ENCODE assay signal across 2 cellular contexts in the genomic region with DNA sequence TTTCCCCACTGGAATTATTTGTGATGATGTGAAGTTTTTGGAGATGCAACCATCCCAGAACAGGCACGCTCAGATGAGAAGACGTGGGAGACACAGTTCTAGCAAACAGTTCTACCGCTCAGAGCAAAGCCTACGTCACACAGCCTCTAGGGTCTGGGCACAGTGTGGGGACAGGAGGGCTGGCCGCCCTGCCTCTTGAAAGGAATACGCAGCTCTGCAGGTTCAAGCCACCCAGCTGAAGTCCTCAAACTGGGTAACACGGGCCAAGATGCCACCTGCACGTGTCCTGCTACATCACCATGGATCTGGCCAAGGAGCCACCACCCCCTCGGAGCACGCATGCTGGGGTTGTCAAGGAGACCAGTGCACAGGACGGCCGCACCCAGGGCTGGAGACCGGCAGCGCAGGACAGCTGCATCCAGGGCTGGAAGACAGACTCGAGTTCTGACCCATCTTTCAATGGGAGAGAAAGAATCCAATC.
TF ChIP-seq lines count a peak whose summit lies in the region.

No MANE protein-coding gene starts in this region.

TF ChIP-seq in GM23338, 12 proteins besides CTCF, POLR2A, EP300 and RAD21:
- TF ChIP-seq STAT1 (IDR thresholded peaks at IDR 0.05; ENCODE audit: unreplicated experiment) (no peak), ZNF114 (CRISPR knock-in tag; IDR thresholded peaks at IDR 0.05) (no peak), EZH2 (IDR thresholded peaks at IDR 0.05; ENCODE audit: low read depth, unreplicated experiment) (no peak), CREB1 (CRISPR knock-in tag; IDR thresholded peaks at IDR 0.05; ENCODE audit: low read depth) (no peak)
- TF ChIP-seq, protein P1, sequence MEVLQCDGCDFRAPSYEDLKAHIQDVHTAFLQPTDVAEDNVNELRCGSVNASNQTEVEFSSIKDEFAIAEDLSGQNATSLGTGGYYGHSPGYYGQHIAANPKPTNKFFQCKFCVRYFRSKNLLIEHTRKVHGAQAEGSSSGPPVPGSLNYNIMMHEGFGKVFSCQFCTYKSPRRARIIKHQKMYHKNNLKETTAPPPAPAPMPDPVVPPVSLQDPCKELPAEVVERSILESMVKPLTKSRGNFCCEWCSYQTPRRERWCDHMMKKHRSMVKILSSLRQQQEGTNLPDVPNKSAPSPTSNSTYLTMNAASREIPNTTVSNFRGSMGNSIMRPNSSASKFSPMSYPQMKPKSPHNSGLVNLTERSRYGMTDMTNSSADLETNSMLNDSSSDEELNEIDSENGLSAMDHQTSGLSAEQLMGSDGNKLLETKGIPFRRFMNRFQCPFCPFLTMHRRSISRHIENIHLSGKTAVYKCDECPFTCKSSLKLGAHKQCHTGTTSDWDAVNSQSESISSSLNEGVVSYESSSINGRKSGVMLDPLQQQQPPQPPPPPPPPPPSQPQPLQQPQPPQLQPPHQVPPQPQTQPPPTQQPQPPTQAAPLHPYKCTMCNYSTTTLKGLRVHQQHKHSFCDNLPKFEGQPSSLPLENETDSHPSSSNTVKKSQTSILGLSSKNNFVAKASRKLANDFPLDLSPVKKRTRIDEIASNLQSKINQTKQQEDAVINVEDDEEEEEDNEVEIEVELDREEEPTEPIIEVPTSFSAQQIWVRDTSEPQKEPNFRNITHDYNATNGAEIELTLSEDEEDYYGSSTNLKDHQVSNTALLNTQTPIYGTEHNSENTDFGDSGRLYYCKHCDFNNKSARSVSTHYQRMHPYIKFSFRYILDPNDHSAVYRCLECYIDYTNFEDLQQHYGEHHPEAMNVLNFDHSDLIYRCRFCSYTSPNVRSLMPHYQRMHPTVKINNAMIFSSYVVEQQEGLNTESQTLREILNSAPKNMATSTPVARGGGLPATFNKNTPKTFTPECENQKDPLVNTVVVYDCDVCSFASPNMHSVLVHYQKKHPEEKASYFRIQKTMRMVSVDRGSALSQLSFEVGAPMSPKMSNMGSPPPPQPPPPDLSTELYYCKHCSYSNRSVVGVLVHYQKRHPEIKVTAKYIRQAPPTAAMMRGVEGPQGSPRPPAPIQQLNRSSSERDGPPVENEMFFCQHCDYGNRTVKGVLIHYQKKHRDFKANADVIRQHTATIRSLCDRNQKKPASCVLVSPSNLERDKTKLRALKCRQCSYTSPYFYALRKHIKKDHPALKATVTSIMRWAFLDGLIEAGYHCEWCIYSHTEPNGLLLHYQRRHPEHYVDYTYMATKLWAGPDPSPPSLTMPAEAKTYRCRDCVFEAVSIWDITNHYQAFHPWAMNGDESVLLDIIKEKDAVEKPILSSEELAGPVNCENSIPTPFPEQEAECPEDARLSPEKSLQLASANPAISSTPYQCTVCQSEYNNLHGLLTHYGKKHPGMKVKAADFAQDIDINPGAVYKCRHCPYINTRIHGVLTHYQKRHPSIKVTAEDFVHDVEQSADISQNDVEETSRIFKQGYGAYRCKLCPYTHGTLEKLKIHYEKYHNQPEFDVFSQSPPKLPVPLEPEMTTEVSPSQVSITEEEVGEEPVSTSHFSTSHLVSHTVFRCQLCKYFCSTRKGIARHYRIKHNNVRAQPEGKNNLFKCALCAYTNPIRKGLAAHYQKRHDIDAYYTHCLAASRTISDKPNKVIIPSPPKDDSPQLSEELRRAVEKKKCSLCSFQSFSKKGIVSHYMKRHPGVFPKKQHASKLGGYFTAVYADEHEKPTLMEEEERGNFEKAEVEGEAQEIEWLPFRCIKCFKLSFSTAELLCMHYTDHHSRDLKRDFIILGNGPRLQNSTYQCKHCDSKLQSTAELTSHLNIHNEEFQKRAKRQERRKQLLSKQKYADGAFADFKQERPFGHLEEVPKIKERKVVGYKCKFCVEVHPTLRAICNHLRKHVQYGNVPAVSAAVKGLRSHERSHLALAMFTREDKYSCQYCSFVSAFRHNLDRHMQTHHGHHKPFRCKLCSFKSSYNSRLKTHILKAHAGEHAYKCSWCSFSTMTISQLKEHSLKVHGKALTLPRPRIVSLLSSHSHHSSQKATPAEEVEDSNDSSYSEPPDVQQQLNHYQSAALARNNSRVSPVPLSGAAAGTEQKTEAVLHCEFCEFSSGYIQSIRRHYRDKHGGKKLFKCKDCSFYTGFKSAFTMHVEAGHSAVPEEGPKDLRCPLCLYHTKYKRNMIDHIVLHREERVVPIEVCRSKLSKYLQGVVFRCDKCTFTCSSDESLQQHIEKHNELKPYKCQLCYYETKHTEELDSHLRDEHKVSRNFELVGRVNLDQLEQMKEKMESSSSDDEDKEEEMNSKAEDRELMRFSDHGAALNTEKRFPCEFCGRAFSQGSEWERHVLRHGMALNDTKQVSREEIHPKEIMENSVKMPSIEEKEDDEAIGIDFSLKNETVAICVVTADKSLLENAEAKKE (CRISPR knock-in tag; IDR thresholded peaks at IDR 0.05): no peak
- TF ChIP-seq, protein P2, sequence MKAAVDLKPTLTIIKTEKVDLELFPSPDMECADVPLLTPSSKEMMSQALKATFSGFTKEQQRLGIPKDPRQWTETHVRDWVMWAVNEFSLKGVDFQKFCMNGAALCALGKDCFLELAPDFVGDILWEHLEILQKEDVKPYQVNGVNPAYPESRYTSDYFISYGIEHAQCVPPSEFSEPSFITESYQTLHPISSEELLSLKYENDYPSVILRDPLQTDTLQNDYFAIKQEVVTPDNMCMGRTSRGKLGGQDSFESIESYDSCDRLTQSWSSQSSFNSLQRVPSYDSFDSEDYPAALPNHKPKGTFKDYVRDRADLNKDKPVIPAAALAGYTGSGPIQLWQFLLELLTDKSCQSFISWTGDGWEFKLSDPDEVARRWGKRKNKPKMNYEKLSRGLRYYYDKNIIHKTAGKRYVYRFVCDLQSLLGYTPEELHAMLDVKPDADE (IDR thresholded peaks at IDR 0.05): no peak
- TF ChIP-seq, protein P3, sequence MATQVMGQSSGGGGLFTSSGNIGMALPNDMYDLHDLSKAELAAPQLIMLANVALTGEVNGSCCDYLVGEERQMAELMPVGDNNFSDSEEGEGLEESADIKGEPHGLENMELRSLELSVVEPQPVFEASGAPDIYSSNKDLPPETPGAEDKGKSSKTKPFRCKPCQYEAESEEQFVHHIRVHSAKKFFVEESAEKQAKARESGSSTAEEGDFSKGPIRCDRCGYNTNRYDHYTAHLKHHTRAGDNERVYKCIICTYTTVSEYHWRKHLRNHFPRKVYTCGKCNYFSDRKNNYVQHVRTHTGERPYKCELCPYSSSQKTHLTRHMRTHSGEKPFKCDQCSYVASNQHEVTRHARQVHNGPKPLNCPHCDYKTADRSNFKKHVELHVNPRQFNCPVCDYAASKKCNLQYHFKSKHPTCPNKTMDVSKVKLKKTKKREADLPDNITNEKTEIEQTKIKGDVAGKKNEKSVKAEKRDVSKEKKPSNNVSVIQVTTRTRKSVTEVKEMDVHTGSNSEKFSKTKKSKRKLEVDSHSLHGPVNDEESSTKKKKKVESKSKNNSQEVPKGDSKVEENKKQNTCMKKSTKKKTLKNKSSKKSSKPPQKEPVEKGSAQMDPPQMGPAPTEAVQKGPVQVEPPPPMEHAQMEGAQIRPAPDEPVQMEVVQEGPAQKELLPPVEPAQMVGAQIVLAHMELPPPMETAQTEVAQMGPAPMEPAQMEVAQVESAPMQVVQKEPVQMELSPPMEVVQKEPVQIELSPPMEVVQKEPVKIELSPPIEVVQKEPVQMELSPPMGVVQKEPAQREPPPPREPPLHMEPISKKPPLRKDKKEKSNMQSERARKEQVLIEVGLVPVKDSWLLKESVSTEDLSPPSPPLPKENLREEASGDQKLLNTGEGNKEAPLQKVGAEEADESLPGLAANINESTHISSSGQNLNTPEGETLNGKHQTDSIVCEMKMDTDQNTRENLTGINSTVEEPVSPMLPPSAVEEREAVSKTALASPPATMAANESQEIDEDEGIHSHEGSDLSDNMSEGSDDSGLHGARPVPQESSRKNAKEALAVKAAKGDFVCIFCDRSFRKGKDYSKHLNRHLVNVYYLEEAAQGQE (IDR thresholded peaks at IDR 0.05; ENCODE audit: unreplicated experiment): no peak
TF ChIP-seq in GM23338: peak in this region for 0.

TF ChIP-seq in K562, 482 proteins besides CTCF, POLR2A, EP300 and RAD21 (continued from another document):
- TF ChIP-seq CHD1 (IDR thresholded peaks at IDR 0.05; ENCODE audit: low read length): no peak
- no peak for TF ChIP-seq ZNF507 (tag; conservative IDR thresholded peaks at IDR 0.05)
- no peak for TF ChIP-seq CHCHD3 (CRISPR knock-in tag; IDR thresholded peaks at IDR 0.05)
- 0 out of 2 replicates have a peak, but pooled peaks have one; percentile 23 for TF ChIP-seq POLR2G (IDR thresholded peaks at IDR 0.05; ENCODE audit: low read depth, low read length)
- TF ChIP-seq, protein P4, sequence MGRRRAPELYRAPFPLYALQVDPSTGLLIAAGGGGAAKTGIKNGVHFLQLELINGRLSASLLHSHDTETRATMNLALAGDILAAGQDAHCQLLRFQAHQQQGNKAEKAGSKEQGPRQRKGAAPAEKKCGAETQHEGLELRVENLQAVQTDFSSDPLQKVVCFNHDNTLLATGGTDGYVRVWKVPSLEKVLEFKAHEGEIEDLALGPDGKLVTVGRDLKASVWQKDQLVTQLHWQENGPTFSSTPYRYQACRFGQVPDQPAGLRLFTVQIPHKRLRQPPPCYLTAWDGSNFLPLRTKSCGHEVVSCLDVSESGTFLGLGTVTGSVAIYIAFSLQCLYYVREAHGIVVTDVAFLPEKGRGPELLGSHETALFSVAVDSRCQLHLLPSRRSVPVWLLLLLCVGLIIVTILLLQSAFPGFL (CRISPR knock-in tag; IDR thresholded peaks at IDR 0.05): no peak
- no peak for TF ChIP-seq SREBF2 (CRISPR knock-in tag; IDR thresholded peaks at IDR 0.05)
- TF ChIP-seq TEAD4 (IDR thresholded peaks at IDR 0.05; ENCODE audit: low read length): no peak
- no peak for TF ChIP-seq TEAD4 (CRISPR knock-in tag; IDR thresholded peaks at IDR 0.05; ENCODE audit: borderline replicate concordance)
